1 cellular context compared by ENCODE assay signal in the genomic region with DNA sequence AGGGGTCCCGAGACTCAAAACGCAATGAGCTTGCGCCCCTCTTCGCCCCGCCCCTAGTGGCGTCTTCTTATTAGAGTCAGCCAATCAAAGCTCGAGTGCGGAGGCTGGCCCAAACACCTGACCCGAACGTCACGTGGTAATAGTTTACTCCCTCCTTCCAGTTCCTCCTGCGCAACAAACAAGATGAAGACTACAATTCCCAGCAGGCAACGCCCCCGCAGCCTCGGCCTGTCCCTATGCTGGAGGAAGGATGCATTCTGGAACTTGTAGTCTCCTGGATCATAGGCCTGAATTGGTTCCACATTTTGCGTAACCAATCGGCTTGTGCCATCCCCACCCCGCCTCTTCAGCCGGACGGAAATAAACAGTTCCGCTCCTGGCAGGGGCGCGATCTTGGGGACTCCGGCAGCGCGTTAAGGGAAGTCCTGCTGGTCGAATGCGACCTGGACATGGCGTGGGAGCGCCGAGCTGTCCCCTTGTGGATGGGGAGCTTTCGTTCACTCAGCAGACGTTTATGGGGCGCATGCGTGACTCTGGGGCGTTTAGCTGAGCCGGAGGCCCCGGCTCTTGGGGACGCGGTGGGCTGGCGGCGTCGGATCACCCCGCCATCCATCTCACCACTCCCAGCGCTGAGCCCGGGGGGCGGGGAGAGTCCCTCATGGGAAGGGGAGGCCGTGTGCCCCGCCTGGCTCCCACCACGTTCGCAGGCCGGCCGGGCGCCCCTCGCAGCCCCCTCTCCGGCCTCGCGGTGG.
TF ChIP-seq lines count a peak whose summit lies in the region.

A gene (minus strand): TSS at position 26 of the 752 bp plus-strand sequence. CDS start 38 bp downstream, outside the sequence.

TF ChIP-seq in GM23338, 12 proteins besides CTCF, POLR2A, EP300 and RAD21 (continued from another document):
- TF ChIP-seq, protein P1, sequence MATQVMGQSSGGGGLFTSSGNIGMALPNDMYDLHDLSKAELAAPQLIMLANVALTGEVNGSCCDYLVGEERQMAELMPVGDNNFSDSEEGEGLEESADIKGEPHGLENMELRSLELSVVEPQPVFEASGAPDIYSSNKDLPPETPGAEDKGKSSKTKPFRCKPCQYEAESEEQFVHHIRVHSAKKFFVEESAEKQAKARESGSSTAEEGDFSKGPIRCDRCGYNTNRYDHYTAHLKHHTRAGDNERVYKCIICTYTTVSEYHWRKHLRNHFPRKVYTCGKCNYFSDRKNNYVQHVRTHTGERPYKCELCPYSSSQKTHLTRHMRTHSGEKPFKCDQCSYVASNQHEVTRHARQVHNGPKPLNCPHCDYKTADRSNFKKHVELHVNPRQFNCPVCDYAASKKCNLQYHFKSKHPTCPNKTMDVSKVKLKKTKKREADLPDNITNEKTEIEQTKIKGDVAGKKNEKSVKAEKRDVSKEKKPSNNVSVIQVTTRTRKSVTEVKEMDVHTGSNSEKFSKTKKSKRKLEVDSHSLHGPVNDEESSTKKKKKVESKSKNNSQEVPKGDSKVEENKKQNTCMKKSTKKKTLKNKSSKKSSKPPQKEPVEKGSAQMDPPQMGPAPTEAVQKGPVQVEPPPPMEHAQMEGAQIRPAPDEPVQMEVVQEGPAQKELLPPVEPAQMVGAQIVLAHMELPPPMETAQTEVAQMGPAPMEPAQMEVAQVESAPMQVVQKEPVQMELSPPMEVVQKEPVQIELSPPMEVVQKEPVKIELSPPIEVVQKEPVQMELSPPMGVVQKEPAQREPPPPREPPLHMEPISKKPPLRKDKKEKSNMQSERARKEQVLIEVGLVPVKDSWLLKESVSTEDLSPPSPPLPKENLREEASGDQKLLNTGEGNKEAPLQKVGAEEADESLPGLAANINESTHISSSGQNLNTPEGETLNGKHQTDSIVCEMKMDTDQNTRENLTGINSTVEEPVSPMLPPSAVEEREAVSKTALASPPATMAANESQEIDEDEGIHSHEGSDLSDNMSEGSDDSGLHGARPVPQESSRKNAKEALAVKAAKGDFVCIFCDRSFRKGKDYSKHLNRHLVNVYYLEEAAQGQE (IDR thresholded peaks at IDR 0.05; ENCODE audit: unreplicated experiment): no peak
- TF ChIP-seq EZH2phosphoT487 (IDR thresholded peaks at IDR 0.05; ENCODE audit: unreplicated experiment) (no peak), CREB1 (CRISPR knock-in tag; IDR thresholded peaks at IDR 0.05; ENCODE audit: low read depth) (peak; percentile 77), EZH2 (IDR thresholded peaks at IDR 0.05; ENCODE audit: low read depth, unreplicated experiment) (no peak), POLR2AphosphoS5 (IDR thresholded peaks at IDR 0.05; ENCODE audit: low read depth) (peak; percentile 93), NANOG (IDR thresholded peaks at IDR 0.05; ENCODE audit: borderline replicate concordance) (0 out of 2 replicates have a peak, but pooled peaks have one; percentile 14), JUNB (IDR thresholded peaks at IDR 0.05; ENCODE audit: unreplicated experiment) (no peak)
TF ChIP-seq in GM23338: peak in this region for 4.
